ENCODE assay signal across 28 cellular contexts in the genomic region with DNA sequence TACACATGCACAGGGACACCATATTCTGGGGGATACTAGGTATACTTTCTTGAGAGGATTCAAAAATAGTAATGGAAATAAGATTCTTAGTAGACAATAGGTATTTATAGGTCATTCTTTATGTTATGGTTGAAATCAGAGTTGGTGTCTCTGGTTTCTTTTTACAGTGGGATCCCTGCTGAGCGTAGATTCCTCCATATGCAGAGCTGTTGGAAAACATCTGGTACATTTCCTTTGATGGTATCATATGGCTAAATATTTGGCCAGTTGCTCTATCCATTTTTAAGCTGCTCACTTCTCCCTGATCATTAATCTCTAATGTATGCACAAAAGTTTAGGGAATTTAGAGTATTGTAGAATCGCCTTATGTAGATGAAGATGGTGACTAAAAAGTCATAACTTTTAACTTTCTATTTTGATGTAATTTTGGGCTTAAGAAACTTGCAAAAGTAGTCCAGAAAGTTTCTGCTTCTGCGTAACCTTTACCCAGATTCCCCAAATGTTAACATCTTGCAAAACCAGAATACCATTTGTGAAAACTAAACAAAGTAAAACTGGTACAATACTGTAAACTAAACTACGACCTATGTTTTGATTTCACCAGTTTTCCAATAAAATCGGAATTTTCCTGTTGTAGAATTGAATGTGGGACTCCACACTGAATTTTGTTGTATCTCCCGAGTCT. TPM values are rescaled to one million over a fixed set of nuclear protein-coding genes. Genes with fewer than 3 reads are reported as not detected.
DNase-seq lines count a peak whose midpoint lies in the region; ATAC-seq, FAIRE-seq and TF ChIP-seq lines count a peak whose summit lies in the region.
"Had no signal": no experiment of that assay in that cellular context is flagged by ENCODE, and none has a peak within 500 bp of the region (broad histone marks: within the 10 kb centered on the region; RNA-seq: fewer than 3 reads in every experiment).

No MANE protein-coding gene starts in this region.

- in situ Hi-C loops in gastrocnemius medialis (cut with MboI; ENCODE audit: low sequenced_read_pairs in 4 of 4) = no loop called here

- H3K4me3 ChIP-seq in HFF-Myc (replicated peaks; ENCODE audit: low read depth, low read length) (no peak overlapping the region), fibroblast of villous mesenchyme (ENCODE audit: low read depth, low read length) (no peak overlapping the region), gastrocnemius medialis (no peak overlapping the region), left ventricle myocardium inferior (no peak overlapping the region)
- H3K4me3 ChIP-seq: coronary artery, lung, Peyer's patch, right lobe of liver, testis had no signal

- TF ChIP-seq POLR2A in gastrocnemius medialis (IDR thresholded peaks at IDR 0.05) = no peak

- peak; percentile 57 for DNase-seq in HFF-Myc (ENCODE audit: extremely low read depth, low read depth)
- DNase-seq in fibroblast of villous mesenchyme (ENCODE audit: low read depth) = peak; percentile 63
- no peak for DNase-seq in gastrocnemius medialis
- DNase-seq in left ventricle myocardium inferior = no peak
- DNase-seq in pons (ENCODE audit: low spot score) = no peak
- DNase-seq: activated CD4-positive, CD25-positive, alpha-beta regulatory T cell; activated CD8-positive, alpha-beta T cell treated with anti-CD3 and anti-CD28 coated beads, Interleukin-2, amount 10 ng/mL, durations not matched to agents 7 days and 5 days; activated naive CD4-positive, alpha-beta T cell treated with anti-CD3 and anti-CD28 coated beads, Interleukin-2, amount 10 ng/mL, durations not matched to agents 7 days and 5 days; activated T-cell treated with anti-CD3 and anti-CD28 coated beads, Interleukin-2, amount 50 U/mL, for 4 hours; aorta; foreskin keratinocyte; hypothalamus; islet precursor cell; Karpas-422; NCI-H187; NCI-H345; NK-92 treated with Interleukin-12 subunit alpha and Interleukin-12 subunit beta, amount 100 ng/mL, for 24 hours; Peyer's patch; right lobe of liver; testis had no signal

- H3K4me1 ChIP-seq in gastrocnemius medialis (peaks cover 18 to 53% of the 10 kb centered on the region in 2 donors), left ventricle myocardium inferior (peaks cover 8% of the 10 kb centered on the region)
- H3K4me1 ChIP-seq: foreskin keratinocyte, Peyer's patch, right lobe of liver had no signal

- intact Hi-C loops in gastrocnemius medialis (cut with DNase I; ENCODE audit: low total_unique reads) = loop anchor here (5.0 kb wide), 1 partner anchor 1438 kb away; a partner anchor contains a TSS
- intact Hi-C loops in left ventricle myocardium inferior (cut with micrococcal nuclease) = loop anchor here (10.0 kb wide), 1 partner anchor 140 kb away; no protein-coding TSS in a partner anchor

- peak overlapping the region; percentile 17 to 88 (median 84) for H3K27ac ChIP-seq in gastrocnemius medialis
- H3K27ac ChIP-seq in left ventricle myocardium inferior (replicated peaks) = no peak overlapping the region
- H3K27ac ChIP-seq: coronary artery, foreskin keratinocyte, right lobe of liver had no signal

- ATAC-seq in gastrocnemius medialis (no peak), GM19395 (IDR thresholded peaks at IDR 0.05; ENCODE audit: unreplicated experiment) (no peak), HG02571 (IDR thresholded peaks at IDR 0.05; ENCODE audit: unreplicated experiment) (no peak)
- ATAC-seq: activated CD8-positive, alpha-beta T cell treated with anti-CD3 and anti-CD28 coated beads, Interleukin-2, amount 10 ng/mL, durations not matched to agents 7 days and 5 days; activated T-cell treated with anti-CD3 and anti-CD28 coated beads, Interleukin-2, amount 50 U/mL, for 4 hours; foreskin keratinocyte; right lobe of liver; stimulated activated memory B cell treated with anti-CD40 and anti-IgM and Interleukin-4, amounts not matched to agents 10 μg/mL and 1 μg/mL and 100 μg/mL, for 72 hours had no signal

- H3K9me3 ChIP-seq in gastrocnemius medialis = no peaks in the 10 kb centered on the region
- H3K9me3 ChIP-seq in left ventricle myocardium inferior (replicated peaks) = no peaks in the 10 kb centered on the region
- H3K9me3 ChIP-seq: Peyer's patch, right lobe of liver, testis had no signal

- H3K36me3 ChIP-seq in gastrocnemius medialis = no peaks in the 10 kb centered on the region
- no peaks in the 10 kb centered on the region for H3K36me3 ChIP-seq in left ventricle myocardium inferior
- H3K36me3 ChIP-seq: Peyer's patch, right lobe of liver had no signal

- peak; percentile 97 for FAIRE-seq in TTC549 (lab: Jason Lieb, UNC)
- FAIRE-seq: endothelial cell of umbilical vein, G401.6 had no signal

- TF ChIP-seq CTCF in HFF-Myc (IDR thresholded peaks at IDR 0.05; ENCODE audit: low read depth, low read length, missing control alignments) (no peak), fibroblast of villous mesenchyme (IDR thresholded peaks at IDR 0.05; ENCODE audit: insufficient read depth, low read depth, low read length) (no peak), gastrocnemius medialis (IDR thresholded peaks at IDR 0.05 in 4 of 5, conservative IDR thresholded peaks at IDR 0.05 in 1 of 5) (no peak), left ventricle myocardium inferior (IDR thresholded peaks at IDR 0.05; ENCODE audit: borderline replicate concordance) (no peak)

- H3K27me3 ChIP-seq in gastrocnemius medialis (no peaks in the 10 kb centered on the region), left ventricle myocardium inferior (ENCODE audit: low read depth) (no peaks in the 10 kb centered on the region)
- H3K27me3 ChIP-seq: foreskin keratinocyte, Peyer's patch, right lobe of liver, testis had no signal

RNA-seq across cellular contexts. Expression of a gene that starts 5.4 kb away (rescaled TPM):
- 6.0 and 7.1 TPM in 2 replicates for total RNA-seq in fibroblast of villous mesenchyme
- total RNA-seq in gastrocnemius medialis = 10 to 100 TPM in 1 of 4 donors, 1 to 10 TPM in 3; 4.6 to 17.9 (median 6.2) TPM
- total RNA-seq in left ventricle myocardium inferior = 1.5 TPM
- total RNA-seq: activated CD8-positive, alpha-beta T cell treated with anti-CD3 and anti-CD28 coated beads, Interleukin-2, amount 10 ng/mL, durations not matched to agents 7 days and 5 days; activated T-cell treated with anti-CD3 and anti-CD28 coated beads, Interleukin-2, amount 50 U/mL, for 4 hours had no signal

Comparison
In these comparisons a context has a peak if more than half of its experiments do, and no peak if none do; other contexts are left out.
1. DNase-seq: peak in HFF-Myc (single experiment) and fibroblast of villous mesenchyme (single experiment); none in gastrocnemius medialis (0 of 2), left ventricle myocardium inferior (single experiment) and pons (single experiment).